In the genomic region with DNA sequence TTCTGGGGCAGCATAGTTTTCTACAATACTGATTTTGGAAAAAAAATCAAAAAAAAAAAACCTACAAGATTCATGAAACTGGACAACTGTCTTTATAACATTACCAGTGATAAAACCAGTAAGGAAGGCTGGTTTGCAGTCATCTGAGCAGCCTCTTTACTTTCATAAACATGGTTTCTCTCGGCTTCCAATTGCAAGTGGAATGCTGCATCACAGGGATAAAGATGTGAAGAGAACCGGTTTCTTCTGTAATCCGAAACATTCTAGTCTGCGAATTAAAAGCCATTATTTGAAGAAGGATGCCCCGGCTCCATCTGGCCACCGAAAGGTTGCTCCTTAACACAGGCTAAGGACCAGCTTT, we compare ENCODE assay signal across 8 cellular contexts. TPM values are rescaled to one million over a fixed set of nuclear protein-coding genes. Genes with fewer than 3 reads are reported as not detected.
DNase-seq lines count a peak whose midpoint lies in the region; ATAC-seq and TF ChIP-seq lines count a peak whose summit lies in the region.
"Not testable (repeated sequence)": the region's sequence is repeated elsewhere in the genome, so short reads cannot be mapped to it uniquely, and the experiment has no call there.

No MANE protein-coding gene starts in this region.

- H3K4ac ChIP-seq in IMR-90 (ENCODE audit: low read depth, low read length) = peak overlapping the region; percentile 47; the same call in 1 of the 2 replicates

- in situ Hi-C loops in IMR-90 (cut with MboI; ENCODE audit: low sequenced_read_pairs) = not testable (repeated sequence)

- not testable (repeated sequence) for H4K20me1 ChIP-seq in BLaER1 treated with 17β-estradiol and CSF1 and Interleukin-3, amounts not matched to agents 10 nM and 100 nM
- peaks cover 11% of the 10 kb centered on the region for H4K20me1 ChIP-seq in IMR-90 (ENCODE audit: insufficient read depth, low read length)

- peak overlapping the region; percentile 35; the same call in 1 of the 2 replicates for H3K14ac ChIP-seq in IMR-90 (replicated peaks; ENCODE audit: low read depth, low read length)

- not testable (repeated sequence) for H3K36me3 Mint-ChIP-seq in activated naive CD8-positive, alpha-beta T cell

- WGBS in IMR-90 (ENCODE audit: extremely low coverage in 2 of 2, insufficient read length in 1 of 2), 2 experiments = no CpG with 5 or more reads among the region's 6 CpGs

- peak overlapping the region in 9 of 11 experiments; percentile 76 to 88 (median 83); a peak in 19 of 22 replicates for H3K9ac ChIP-seq in BLaER1 treated with 17β-estradiol and CSF1 and Interleukin-3, amounts not matched to agents 10 nM and 100 nM
- H3K9ac ChIP-seq in IMR-90 (ENCODE audit: low read depth, low read length) = peak overlapping the region; percentile 93
- H3K9ac ChIP-seq in SK-N-MC (ENCODE audit: insufficient read length) = peak overlapping the region; percentile 86
- peak overlapping the region; percentile 81 for H3K9ac ChIP-seq in iPS-18a (ENCODE audit: low read length)

- dilution Hi-C loops in IMR-90 (cut with HindIII; ENCODE audit: low sequenced_read_pairs, unreplicated experiment) = not testable (repeated sequence)

- 0 out of 2 replicates have a peak overlapping the region, but pooled peaks have one; percentile 3 for H4K91ac ChIP-seq in IMR-90 (ENCODE audit: insufficient read depth, low read depth, low read length)

- not testable (repeated sequence) for H3K9me1 ChIP-seq in IMR-90 (ENCODE audit: insufficient read depth, low read length)

- peak overlapping the region; percentile 63; the same call in 1 of the 2 replicates for H3K18ac ChIP-seq in IMR-90 (ENCODE audit: low read depth, low read length)

- H2AK9ac ChIP-seq in IMR-90 (replicated peaks; ENCODE audit: low read depth, low read length, poor library complexity) = not testable (repeated sequence)

- H3K56ac ChIP-seq in IMR-90 (ENCODE audit: extremely low read depth, insufficient read depth, low read length) = peak overlapping the region; percentile 94

- H3K36me3 ChIP-seq in BLaER1 treated with 17β-estradiol and CSF1 and Interleukin-3, amounts not matched to agents 10 nM and 100 nM; IMR-90 (ENCODE audit: control insufficient read depth, insufficient read depth, low read length); SK-N-MC (ENCODE audit: insufficient read depth, low read length); effector memory CD4-positive, alpha-beta T cell (ENCODE audit: control insufficient read depth, insufficient read depth, low read length); iPS-18a (ENCODE audit: control insufficient read depth, low read depth, low read length); neuron (ENCODE audit: insufficient read depth, low read length): not testable (repeated sequence)

- H3K79me1 ChIP-seq in IMR-90 (ENCODE audit: low read depth in 1 of 2, low read length in 2 of 2) = not testable (repeated sequence)

- H2BK120ac ChIP-seq in IMR-90 (ENCODE audit: low read depth, low read length) = not testable (repeated sequence)

- peak overlapping the region; percentile 78 for H2AFZ ChIP-seq in IMR-90 (replicated peaks; ENCODE audit: low read length, poor library complexity)
- not testable (repeated sequence) for H2AFZ ChIP-seq in neuron (ENCODE audit: low read depth, low read length)

- H3K9me3 Mint-ChIP-seq in activated naive CD8-positive, alpha-beta T cell (ENCODE audit: low read depth) = not testable (repeated sequence)

- intact Hi-C loops in IMR-90 (cut with micrococcal nuclease) = not testable (repeated sequence)

- DNase-seq in IMR-90 = peak; percentile 15
- not testable (repeated sequence) for DNase-seq in SK-N-MC (ENCODE audit: low read depth, low spot score); effector memory CD4-positive, alpha-beta T cell

- H3K27me3 ChIP-seq in BLaER1 treated with 17β-estradiol and CSF1 and Interleukin-3, amounts not matched to agents 10 nM and 100 nM = peaks cover 0 to 19% (median 13%) of the 10 kb centered on the region in 11 experiments; a peak in 20 of 22 replicates
- H3K27me3 ChIP-seq in IMR-90 (ENCODE audit: control insufficient read depth, insufficient read depth, low read length); effector memory CD4-positive, alpha-beta T cell (replicated peaks; ENCODE audit: control insufficient read depth, insufficient read depth, low read length, poor library complexity, severe bottlenecking); iPS-18a (ENCODE audit: control insufficient read depth, insufficient read depth, low read length); neuron (ENCODE audit: insufficient read depth, low read length): not testable (repeated sequence)

- H4K8ac ChIP-seq in IMR-90 (ENCODE audit: low read depth in 2 of 2, low read length in 2 of 2) = peak overlapping the region; percentile 87 to 93

- peak overlapping the region; percentile 32 to 63 (median 46); a peak in 16 of 20 replicates for H3K4me3 ChIP-seq in BLaER1 treated with 17β-estradiol and CSF1 and Interleukin-3, amounts not matched to agents 10 nM and 100 nM
- H3K4me3 ChIP-seq in IMR-90 (ENCODE audit: insufficient read depth, low read depth, low read length) (peak overlapping the region; percentile 59), SK-N-MC (peak overlapping the region; percentile 75), iPS-18a (ENCODE audit: low read length) (peak overlapping the region; percentile 62), neuron (ENCODE audit: low read length) (peak overlapping the region; percentile 57)
- peak overlapping the region; percentile 8 for H3K4me3 ChIP-seq in effector memory CD4-positive, alpha-beta T cell (ENCODE audit: insufficient read depth, low read depth, low read length, poor library complexity, severe bottlenecking)

- peak overlapping the region; percentile 87 for H4K5ac ChIP-seq in IMR-90 (ENCODE audit: low read depth, low read length)

- not testable (repeated sequence) for H3K23ac ChIP-seq in IMR-90 (ENCODE audit: low read depth, low read length)

- peaks cover 13 to 34% (median 24%) of the 10 kb centered on the region in 10 experiments; a peak in 19 of 20 replicates for H3K4me1 ChIP-seq in BLaER1 treated with 17β-estradiol and CSF1 and Interleukin-3, amounts not matched to agents 10 nM and 100 nM
- not testable (repeated sequence) for H3K4me1 ChIP-seq in IMR-90 (ENCODE audit: control insufficient read depth, insufficient read depth, low read length); effector memory CD4-positive, alpha-beta T cell (ENCODE audit: control insufficient read depth, insufficient read depth, low read length, poor library complexity, severe bottlenecking); iPS-18a (ENCODE audit: control insufficient read depth, low read depth, low read length); neuron (ENCODE audit: insufficient read depth, low read length)

- peak overlapping the region in 9 of 11 experiments; percentile 81 to 90 (median 88); a peak in 15 of 22 replicates for H3K27ac ChIP-seq in BLaER1 treated with 17β-estradiol and CSF1 and Interleukin-3, amounts not matched to agents 10 nM and 100 nM
- H3K27ac ChIP-seq in IMR-90 (ENCODE audit: insufficient read depth, low read length) (peak overlapping the region; percentile 70), SK-N-MC (peak overlapping the region; percentile 97), iPS-18a (ENCODE audit: low read length) (peak overlapping the region; percentile 31), temporal lobe (ENCODE audit: low read depth, low read length) (peak overlapping the region; percentile 72)
- H3K27ac ChIP-seq in effector memory CD4-positive, alpha-beta T cell (ENCODE audit: insufficient read depth, low read length, poor library complexity, severe bottlenecking) = peak overlapping the region; percentile 85

- TF ChIP-seq RAD21 in IMR-90 (IDR thresholded peaks at IDR 0.05; ENCODE audit: low read length) = not testable (repeated sequence)

- H3K27ac Mint-ChIP-seq in activated naive CD8-positive, alpha-beta T cell = peak overlapping the region; percentile 100

- CTCF ChIA-PET in IMR-90 (lab: Yijun Ruan, JAX) = not testable (repeated sequence)

- not testable (repeated sequence) for H2BK15ac ChIP-seq in IMR-90 (ENCODE audit: low read depth, low read length)

- H2BK20ac ChIP-seq in IMR-90 (ENCODE audit: low read depth, low read length) = not testable (repeated sequence)

- not testable (repeated sequence) for H2AK5ac ChIP-seq in IMR-90 (ENCODE audit: low read depth, low read length)

- peaks cover 29% of the 10 kb centered on the region for H3K4me1 Mint-ChIP-seq in activated naive CD8-positive, alpha-beta T cell (ENCODE audit: low read depth)

- H3K4me2 ChIP-seq in BLaER1 treated with 17β-estradiol and CSF1 and Interleukin-3, amounts not matched to agents 10 nM and 100 nM = peak overlapping the region; percentile 55 to 79 (median 69); a peak in 21 of 22 replicates
- peak overlapping the region; percentile 89 for H3K4me2 ChIP-seq in IMR-90 (ENCODE audit: low read depth, low read length)

- POLR2A ChIA-PET in IMR-90 (lab: Charles Lee; ENCODE audit: unreplicated experiment) = not testable (repeated sequence)

- H3K4me3 Mint-ChIP-seq in activated naive CD8-positive, alpha-beta T cell = peak overlapping the region; percentile 85

- BruUV-seq in IMR-90 (replicated peaks; lab: Mats Ljungman, UMichigan) = not testable (repeated sequence)

- not testable (repeated sequence) for H3K9me3 ChIP-seq in BLaER1 treated with 17β-estradiol and CSF1 and Interleukin-3, amounts not matched to agents 10 nM and 100 nM (replicated peaks in 1 of 11); IMR-90 (ENCODE audit: control insufficient read depth, insufficient read depth, low read length); SK-N-MC (ENCODE audit: low read depth, low read length); effector memory CD4-positive, alpha-beta T cell (ENCODE audit: control insufficient read depth, low read length); iPS-18a (ENCODE audit: control insufficient read depth, low read depth, low read length); neuron (ENCODE audit: low read length)

- not testable (repeated sequence) for ATAC-seq in IMR-90 (ENCODE audit: low read depth)

- TF ChIP-seq POLR2A in IMR-90 (IDR thresholded peaks at IDR 0.05; ENCODE audit: low read depth, low read length) = not testable (repeated sequence)

- H2BK5ac ChIP-seq in IMR-90 (ENCODE audit: low read depth, low read length, poor library complexity, severe bottlenecking) = peak overlapping the region; percentile 53

- not testable (repeated sequence) for TF ChIP-seq CTCF in IMR-90 (conservative IDR thresholded peaks at IDR 0.05; ENCODE audit: low read depth, low read length)

- H3K27me3 Mint-ChIP-seq in activated naive CD8-positive, alpha-beta T cell = not testable (repeated sequence)

RNA-seq across cellular contexts. Expression of gene RNU1-2, which starts 0.6 kb away (rescaled TPM):
- under 0.01 TPM in 2 replicates for total RNA-seq in IMR-90 (2012; rRNA removed)
- polyA plus RNA-seq in IMR-90 (2012; rRNA removed) = not detected in 2 replicates
- polyA plus RNA-seq in IMR-90 (2012; cell fraction: cytosol; rRNA removed) = not detected in 2 replicates
- polyA plus RNA-seq in IMR-90 (2012; cell fraction: nucleus; rRNA removed; ENCODE audit: low replicate concordance) = not detected in 2 replicates
- total RNA-seq in temporal lobe = 73,230 TPM

RNA-seq across cellular contexts. Expression of gene CROCC, which starts 26.5 kb away (rescaled TPM):
- total RNA-seq in IMR-90 (2012; rRNA removed) = 7.2 and 7.5 TPM in 2 replicates
- polyA plus RNA-seq in IMR-90 (2012; rRNA removed) = 13.7 and 14.7 TPM in 2 replicates
- polyA plus RNA-seq in IMR-90 (2012; cell fraction: cytosol; rRNA removed) = 10.7 and 12.9 TPM in 2 replicates
- 82.9 and 147 TPM in 2 replicates for polyA plus RNA-seq in IMR-90 (2012; cell fraction: nucleus; rRNA removed; ENCODE audit: low replicate concordance)
- total RNA-seq in temporal lobe = 20.7 TPM

Comparison
In these comparisons a context has a peak if more than half of its experiments do, and no peak if none do; other contexts are left out.
1. H3K27ac ChIP-seq: peak in every context shown above with its lines; median percentile 97 in SK-N-MC; 88 in BLaER1 treated with 17β-estradiol and CSF1 and Interleukin-3, amounts not matched to agents 10 nM and 100 nM; 85 in effector memory CD4-positive, alpha-beta T cell; 72 in temporal lobe; 70 in IMR-90; 31 in iPS-18a.
2. H3K4me3 ChIP-seq: peak in every context shown above with its lines; median percentile 75 in SK-N-MC; 62 in iPS-18a; 59 in IMR-90; 57 in neuron; 46 in BLaER1 treated with 17β-estradiol and CSF1 and Interleukin-3, amounts not matched to agents 10 nM and 100 nM; 8 in effector memory CD4-positive, alpha-beta T cell.
3. RNA of gene RNU1-2, which starts 0.6 kb away (total RNA-seq): 73,230 TPM in temporal lobe (single experiment); under 0.01 TPM in IMR-90; every median in the first group is over 1,000 times any median in the second.
4. Peak in every context shown above with its lines, with median percentiles within 50 percentile points of each other: H3K9ac ChIP-seq.